Comparison of ENCODE assay signal across 1 cellular context in the genomic region with DNA sequence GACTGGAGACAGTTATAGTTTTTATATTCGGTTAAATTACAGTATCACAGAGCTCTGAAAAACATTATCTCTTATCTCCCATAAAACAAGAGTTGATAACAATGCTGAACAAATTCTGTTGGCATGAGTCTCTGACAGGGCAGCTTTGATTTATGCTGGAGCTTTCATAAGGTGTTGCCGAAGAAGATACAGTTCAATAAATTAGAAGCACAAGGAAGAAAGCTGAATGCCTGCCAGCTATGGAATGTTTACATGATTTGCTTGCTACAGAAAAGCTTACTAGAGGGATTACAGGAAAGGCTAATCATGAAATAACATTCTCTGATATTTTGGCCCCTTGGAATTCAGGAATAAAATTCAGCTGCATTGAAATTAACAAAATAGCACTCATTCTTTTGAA.
TF ChIP-seq lines count a peak whose summit lies in the region.

No MANE protein-coding gene starts in this region.

TF ChIP-seq in IMR-90, 13 proteins besides CTCF, POLR2A, EP300 and RAD21:
- TF ChIP-seq MAFK (IDR thresholded peaks at IDR 0.05; ENCODE audit: low read depth, low read length) (no peak), MAZ (IDR thresholded peaks at IDR 0.05; ENCODE audit: borderline replicate concordance, low read depth, low read length) (no peak), USF2 (IDR thresholded peaks at IDR 0.05; ENCODE audit: low read depth, low read length) (no peak)
